In the genomic region with DNA sequence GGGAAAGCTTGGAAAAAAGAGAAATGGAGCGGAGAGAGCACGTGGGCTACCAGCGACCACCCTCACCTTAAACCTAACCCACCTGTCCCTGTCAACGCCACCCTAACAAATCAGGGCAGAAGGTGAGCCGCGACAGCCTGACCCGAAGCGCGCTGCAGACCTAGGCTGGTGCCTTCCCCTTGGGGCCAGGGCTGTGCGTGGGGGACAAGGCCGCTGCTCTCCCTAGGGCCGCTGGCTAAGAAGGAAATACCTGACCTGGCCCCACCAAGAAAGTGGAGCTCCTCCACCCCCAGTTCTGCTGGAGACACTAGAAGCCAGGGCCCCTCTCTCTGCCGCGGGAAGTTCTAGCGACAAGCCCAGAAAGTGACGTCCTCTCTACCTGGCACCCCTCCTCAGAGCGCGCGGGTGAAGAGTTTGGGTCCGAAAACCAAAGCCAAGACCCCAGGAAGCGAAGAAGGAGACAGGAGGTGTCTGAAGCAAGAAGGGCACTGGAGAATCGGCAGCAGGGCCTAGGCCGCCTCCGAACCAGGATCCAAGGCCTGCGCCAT, we compare ENCODE assay signal across 19 cellular contexts. TPM values are rescaled to one million over a fixed set of nuclear protein-coding genes. Genes with fewer than 3 reads are reported as not detected.
DNase-seq lines count a peak whose midpoint lies in the region; ATAC-seq and TF ChIP-seq lines count a peak whose summit lies in the region.
"Had no signal": no experiment of that assay in that cellular context is flagged by ENCODE, and none has a peak within 500 bp of the region (broad histone marks: within the 10 kb centered on the region; RNA-seq: fewer than 3 reads in every experiment).

No MANE protein-coding gene starts in this region.

- H3K27ac Mint-ChIP-seq in activated naive CD4-positive, alpha-beta T cell treated with anti-CD3 and anti-CD28 coated beads, Interleukin-2, amount 10 ng/mL, durations not matched to agents 7 days and 5 days = peak overlapping the region; percentile 46
- no peak overlapping the region for H3K27ac Mint-ChIP-seq in WTC11
- H3K27ac Mint-ChIP-seq: CD4-positive, CD25-positive, alpha-beta regulatory T cell; stimulated activated effector memory CD8-positive, alpha-beta T cell treated with anti-CD3 and anti-CD28 coated beads, Interleukin-12 subunit alpha, Interleukin-12 subunit beta, amount 100 ng/mL, for 72 hours had no signal

- no peaks in the 10 kb centered on the region for H3K36me3 Mint-ChIP-seq in activated naive CD4-positive, alpha-beta T cell treated with anti-CD3 and anti-CD28 coated beads, Interleukin-2, amount 10 ng/mL, durations not matched to agents 7 days and 5 days
- H3K36me3 Mint-ChIP-seq in WTC11 = no peaks in the 10 kb centered on the region
- H3K36me3 Mint-ChIP-seq: CD4-positive, CD25-positive, alpha-beta regulatory T cell; stimulated activated effector memory CD8-positive, alpha-beta T cell treated with anti-CD3 and anti-CD28 coated beads, Interleukin-12 subunit alpha, Interleukin-12 subunit beta, amount 100 ng/mL, for 72 hours had no signal

- H3K9ac ChIP-seq in skeletal muscle tissue (ENCODE audit: low read depth in 1 of 3, low read length in 3 of 3) = peak overlapping the region; percentile 85 to 98 (median 93)

- ATAC-seq in WTC11 = peak; percentile 3
- no peak for ATAC-seq in HG02970 (IDR thresholded peaks at IDR 0.05; ENCODE audit: low FRiP score, unreplicated experiment)
- ATAC-seq in upper lobe of left lung (ENCODE audit: low FRiP score in 2 of 2) = no peak
- ATAC-seq: activated CD4-positive, CD25-positive, alpha-beta regulatory T cell treated with anti-CD3 and anti-CD28 coated beads, Interleukin-2, amount 50 U/mL, for 24 hours had no signal

- 25 to 26% methylated on average over 24 to 25 of the region's 25 CpGs for WGBS in upper lobe of left lung, 2 donors

- no peaks in the 10 kb centered on the region for H3K9me3 ChIP-seq in skeletal muscle tissue (ENCODE audit: control insufficient read depth in 3 of 3, low read length in 3 of 3)
- no peaks in the 10 kb centered on the region for H3K9me3 ChIP-seq in effector memory CD4-positive, alpha-beta T cell (ENCODE audit: control insufficient read depth, low read length)
- H3K9me3 ChIP-seq in upper lobe of left lung = no peaks in the 10 kb centered on the region
- H3K9me3 ChIP-seq: breast epithelium, esophagus squamous epithelium, heart right ventricle, mucosa of descending colon had no signal

- TF ChIP-seq EP300 in upper lobe of left lung (IDR thresholded peaks at IDR 0.05) = no peak

- H3K27me3 ChIP-seq in skeletal muscle tissue (ENCODE audit: control insufficient read depth in 3 of 3, insufficient read depth in 3 of 3, low read length in 3 of 3) = peaks cover 3 to 20% (median 15%) of the 10 kb centered on the region in 3 donors
- H3K27me3 ChIP-seq in effector memory CD4-positive, alpha-beta T cell (replicated peaks; ENCODE audit: control insufficient read depth, insufficient read depth, low read length, poor library complexity, severe bottlenecking) = peaks cover 53% of the 10 kb centered on the region
- H3K27me3 ChIP-seq in upper lobe of left lung = peaks cover 6 to 77% (median 42%) of the 10 kb centered on the region in 4 donors

- POLR2A ChIA-PET in WTC11 (lab: Charles Lee) = interaction anchor here (2.0 kb wide), 1 partner anchor 12 kb away, joined by 5 read pairs; no protein-coding TSS in a partner anchor

- H3K4me3 Mint-ChIP-seq in activated naive CD4-positive, alpha-beta T cell treated with anti-CD3 and anti-CD28 coated beads, Interleukin-2, amount 10 ng/mL, durations not matched to agents 7 days and 5 days = no peak overlapping the region
- peak overlapping the region; percentile 67 for H3K4me3 Mint-ChIP-seq in WTC11
- H3K4me3 Mint-ChIP-seq: CD4-positive, CD25-positive, alpha-beta regulatory T cell had no signal

- TF ChIP-seq POLR2A in upper lobe of left lung (IDR thresholded peaks at IDR 0.05) = no peak

- peaks cover 99% of the 10 kb centered on the region for H3K27me3 Mint-ChIP-seq in activated naive CD4-positive, alpha-beta T cell treated with anti-CD3 and anti-CD28 coated beads, Interleukin-2, amount 10 ng/mL, durations not matched to agents 7 days and 5 days
- H3K27me3 Mint-ChIP-seq in WTC11 (ENCODE audit: low read depth) = peaks cover 98% of the 10 kb centered on the region

- H3K36me3 ChIP-seq in skeletal muscle tissue (ENCODE audit: control insufficient read depth in 3 of 3, insufficient read depth in 3 of 3, low read length in 3 of 3) (peaks cover 0 to 5% (median 2%) of the 10 kb centered on the region in 3 donors), upper lobe of left lung (no peaks in the 10 kb centered on the region)
- no peaks in the 10 kb centered on the region for H3K36me3 ChIP-seq in effector memory CD4-positive, alpha-beta T cell (ENCODE audit: control insufficient read depth, insufficient read depth, low read length)
- H3K36me3 ChIP-seq: breast epithelium, esophagus squamous epithelium, heart right ventricle had no signal

- peaks cover 10% of the 10 kb centered on the region for H3K4me1 Mint-ChIP-seq in activated naive CD4-positive, alpha-beta T cell treated with anti-CD3 and anti-CD28 coated beads, Interleukin-2, amount 10 ng/mL, durations not matched to agents 7 days and 5 days
- H3K4me1 Mint-ChIP-seq in WTC11 = peaks cover 81% of the 10 kb centered on the region

- H3K4me1 ChIP-seq in skeletal muscle tissue (ENCODE audit: control insufficient read depth in 3 of 3, insufficient read depth in 3 of 3, low read length in 3 of 3) (peaks cover 29 to 54% (median 52%) of the 10 kb centered on the region in 3 donors), upper lobe of left lung (peaks cover 15 to 26% (median 19%) of the 10 kb centered on the region in 4 donors)
- H3K4me1 ChIP-seq in effector memory CD4-positive, alpha-beta T cell (ENCODE audit: control insufficient read depth, insufficient read depth, low read length, poor library complexity, severe bottlenecking) = peaks cover 16% of the 10 kb centered on the region
- H3K4me1 ChIP-seq: breast epithelium had no signal

- H3K9me3 Mint-ChIP-seq in activated naive CD4-positive, alpha-beta T cell treated with anti-CD3 and anti-CD28 coated beads, Interleukin-2, amount 10 ng/mL, durations not matched to agents 7 days and 5 days = no peaks in the 10 kb centered on the region
- no peaks in the 10 kb centered on the region for H3K9me3 Mint-ChIP-seq in WTC11
- H3K9me3 Mint-ChIP-seq: stimulated activated effector memory CD8-positive, alpha-beta T cell treated with anti-CD3 and anti-CD28 coated beads, Interleukin-12 subunit alpha, Interleukin-12 subunit beta, amount 100 ng/mL, for 72 hours had no signal

- H3K27ac ChIP-seq in skeletal muscle tissue (ENCODE audit: low read depth, low read length) (peak overlapping the region; percentile 84), upper lobe of left lung (no peak overlapping the region)
- H3K27ac ChIP-seq in effector memory CD4-positive, alpha-beta T cell (ENCODE audit: insufficient read depth, low read length, poor library complexity, severe bottlenecking) = no peak overlapping the region
- H3K27ac ChIP-seq: breast epithelium, dorsolateral prefrontal cortex, esophagus squamous epithelium, heart right ventricle had no signal

- peak overlapping the region; percentile 50 to 95 (median 76) for H3K4me3 ChIP-seq in skeletal muscle tissue (ENCODE audit: low read length in 3 of 3)
- no peak overlapping the region for H3K4me3 ChIP-seq in effector memory CD4-positive, alpha-beta T cell (ENCODE audit: insufficient read depth, low read depth, low read length, poor library complexity, severe bottlenecking)
- no peak overlapping the region for H3K4me3 ChIP-seq in upper lobe of left lung
- H3K4me3 ChIP-seq: mucosa of descending colon had no signal

- no peak for DNase-seq in activated naive CD4-positive, alpha-beta T cell treated with anti-CD3 and anti-CD28 coated beads, Interleukin-2, amount 10 ng/mL, durations not matched to agents 7 days and 5 days
- DNase-seq in activated naive CD4-positive, alpha-beta T cell treated with anti-CD3 and anti-CD28 coated beads, Interleukin-2, amount 50 U/mL, for 16 hours = no peak
- no peak for DNase-seq in WTC11 (ENCODE audit: low spot score)
- DNase-seq in left kidney (ENCODE audit: low read depth, low spot score) = peak; percentile 18
- no peak for DNase-seq in effector memory CD4-positive, alpha-beta T cell
- DNase-seq in upper lobe of left lung = no peak
- DNase-seq: CD4-positive, CD25-positive, alpha-beta regulatory T cell; DMS79 treated with DMSO at 0.1 percent for 48 hours; dorsolateral prefrontal cortex; esophagus squamous epithelium; heart right ventricle; NCI-H446 had no signal

- CTCF ChIA-PET in activated naive CD4-positive, alpha-beta T cell treated with anti-CD3 and anti-CD28 coated beads, Interleukin-2, amount 10 ng/mL, durations not matched to agents 7 days and 5 days (lab: Charles Lee) = interaction anchor here (1.1 kb wide), 1 partner anchor 17 kb away, joined by 3 read pairs; no protein-coding TSS in a partner anchor
- CTCF ChIA-PET in WTC11 (lab: Charles Lee) = interaction anchor here (1.4 to 3.9 kb wide), 4 partner anchors 12 to 24 kb away, joined by 3 to 20 read pairs (median 8); no protein-coding TSS in a partner anchor

- no peak for TF ChIP-seq CTCF in WTC11 (IDR thresholded peaks at IDR 0.05)
- TF ChIP-seq CTCF in upper lobe of left lung (IDR thresholded peaks at IDR 0.05) = no peak

TF ChIP-seq in WTC11, 78 proteins besides CTCF, POLR2A, EP300 and RAD21:
- no peak for TF ChIP-seq NR1H2 (CRISPR knock-in tag; IDR thresholded peaks at IDR 0.05)
- no peak for TF ChIP-seq IRF2 (CRISPR knock-in tag; IDR thresholded peaks at IDR 0.05; ENCODE audit: borderline replicate concordance, low read depth)
- TF ChIP-seq ZNF317 (CRISPR knock-in tag; IDR thresholded peaks at IDR 0.05; ENCODE audit: borderline replicate concordance, low read depth) = no peak
- TF ChIP-seq, protein P1, sequence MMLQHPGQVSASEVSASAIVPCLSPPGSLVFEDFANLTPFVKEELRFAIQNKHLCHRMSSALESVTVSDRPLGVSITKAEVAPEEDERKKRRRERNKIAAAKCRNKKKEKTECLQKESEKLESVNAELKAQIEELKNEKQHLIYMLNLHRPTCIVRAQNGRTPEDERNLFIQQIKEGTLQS (CRISPR knock-in tag; conservative IDR thresholded peaks at IDR 0.05) = no peak
- TF ChIP-seq NR2C2 (CRISPR knock-in tag; IDR thresholded peaks at IDR 0.05) = no peak
- no peak for TF ChIP-seq ZNF232 (CRISPR knock-in tag; IDR thresholded peaks at IDR 0.05)

RNA-seq across cellular contexts. Expression of gene SIX1, which starts 7.5 kb away (rescaled TPM):
- 0.21 to 0.59 TPM (median 0.30 TPM) in 3 replicates for total RNA-seq in WTC11 (2021)
- 45.4 TPM for total RNA-seq in skeletal muscle tissue
- total RNA-seq in upper lobe of left lung = 1 to 10 TPM in 5 of 6 donors, under 1 TPM in 1; 0.17 to 8.9 (median 1.8) TPM
- total RNA-seq: CD4-positive, CD25-positive, alpha-beta regulatory T cell; Right ventricle myocardium inferior had no signal

Comparison
In these comparisons a context has a peak if more than half of its experiments do, and no peak if none do; other contexts are left out.
1. H3K4me3 ChIP-seq: peak in skeletal muscle tissue (3 of 3); none in effector memory CD4-positive, alpha-beta T cell (single experiment) and upper lobe of left lung (0 of 4).